ENCODE assay signal across 1 cellular context in the genomic region with DNA sequence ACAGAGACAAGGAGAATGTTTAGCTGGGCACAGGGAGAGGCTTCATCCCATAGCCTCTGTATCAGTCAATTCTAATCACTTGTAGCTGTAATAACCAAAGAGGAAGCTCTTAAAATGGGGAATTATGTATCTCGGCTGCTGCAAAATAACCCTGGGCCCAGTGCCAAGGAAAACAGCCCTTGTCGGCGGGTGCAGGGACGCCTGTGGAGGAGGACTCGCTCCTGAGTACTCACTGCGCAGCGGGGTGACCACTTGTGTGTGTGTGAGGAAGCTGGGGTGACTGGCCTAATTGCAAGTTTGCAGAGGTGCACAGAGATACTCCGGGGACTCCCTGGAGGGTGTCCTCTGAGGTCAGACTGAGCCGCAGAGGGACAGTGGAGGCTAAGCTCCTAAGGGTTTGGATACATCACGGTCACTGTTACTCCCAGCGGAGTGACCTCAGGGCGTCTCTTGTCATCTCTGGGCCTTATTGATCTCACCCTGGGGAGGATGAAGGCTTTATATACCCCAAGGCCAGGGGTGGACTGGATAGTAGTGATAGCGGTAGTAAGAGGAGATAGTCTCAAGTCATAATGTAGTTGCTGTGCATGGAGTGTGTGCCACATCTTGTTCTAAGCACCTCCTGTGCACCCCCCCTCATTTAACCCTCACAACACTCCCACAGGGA.
A peak's percentile ranks its signal among the peaks of the same experiment; 100 is the strongest.
TF ChIP-seq lines count a peak whose summit lies in the region.

No MANE protein-coding gene starts in this region.

TF ChIP-seq in K562, 482 proteins besides CTCF, POLR2A, EP300 and RAD21 (continued from another document and continues in another):
- TF ChIP-seq RBM14 (IDR thresholded peaks at IDR 0.05; ENCODE audit: borderline replicate concordance, insufficient read depth, low read depth, low read length), result no peak
- TF ChIP-seq, protein P1, sequence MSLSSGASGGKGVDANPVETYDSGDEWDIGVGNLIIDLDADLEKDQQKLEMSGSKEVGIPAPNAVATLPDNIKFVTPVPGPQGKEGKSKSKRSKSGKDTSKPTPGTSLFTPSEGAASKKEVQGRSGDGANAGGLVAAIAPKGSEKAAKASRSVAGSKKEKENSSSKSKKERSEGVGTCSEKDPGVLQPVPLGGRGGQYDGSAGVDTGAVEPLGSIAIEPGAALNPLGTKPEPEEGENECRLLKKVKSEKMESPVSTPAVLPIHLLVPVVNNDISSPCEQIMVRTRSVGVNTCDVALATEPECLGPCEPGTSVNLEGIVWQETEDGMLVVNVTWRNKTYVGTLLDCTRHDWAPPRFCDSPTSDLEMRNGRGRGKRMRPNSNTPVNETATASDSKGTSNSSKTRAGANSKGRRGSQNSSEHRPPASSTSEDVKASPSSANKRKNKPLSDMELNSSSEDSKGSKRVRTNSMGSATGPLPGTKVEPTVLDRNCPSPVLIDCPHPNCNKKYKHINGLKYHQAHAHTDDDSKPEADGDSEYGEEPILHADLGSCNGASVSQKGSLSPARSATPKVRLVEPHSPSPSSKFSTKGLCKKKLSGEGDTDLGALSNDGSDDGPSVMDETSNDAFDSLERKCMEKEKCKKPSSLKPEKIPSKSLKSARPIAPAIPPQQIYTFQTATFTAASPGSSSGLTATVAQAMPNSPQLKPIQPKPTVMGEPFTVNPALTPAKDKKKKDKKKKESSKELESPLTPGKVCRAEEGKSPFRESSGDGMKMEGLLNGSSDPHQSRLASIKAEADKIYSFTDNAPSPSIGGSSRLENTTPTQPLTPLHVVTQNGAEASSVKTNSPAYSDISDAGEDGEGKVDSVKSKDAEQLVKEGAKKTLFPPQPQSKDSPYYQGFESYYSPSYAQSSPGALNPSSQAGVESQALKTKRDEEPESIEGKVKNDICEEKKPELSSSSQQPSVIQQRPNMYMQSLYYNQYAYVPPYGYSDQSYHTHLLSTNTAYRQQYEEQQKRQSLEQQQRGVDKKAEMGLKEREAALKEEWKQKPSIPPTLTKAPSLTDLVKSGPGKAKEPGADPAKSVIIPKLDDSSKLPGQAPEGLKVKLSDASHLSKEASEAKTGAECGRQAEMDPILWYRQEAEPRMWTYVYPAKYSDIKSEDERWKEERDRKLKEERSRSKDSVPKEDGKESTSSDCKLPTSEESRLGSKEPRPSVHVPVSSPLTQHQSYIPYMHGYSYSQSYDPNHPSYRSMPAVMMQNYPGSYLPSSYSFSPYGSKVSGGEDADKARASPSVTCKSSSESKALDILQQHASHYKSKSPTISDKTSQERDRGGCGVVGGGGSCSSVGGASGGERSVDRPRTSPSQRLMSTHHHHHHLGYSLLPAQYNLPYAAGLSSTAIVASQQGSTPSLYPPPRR (CRISPR knock-in tag; IDR thresholded peaks at IDR 0.05; ENCODE audit: borderline replicate concordance), result no peak
- no peak for TF ChIP-seq PATZ1 (CRISPR knock-in tag; IDR thresholded peaks at IDR 0.05; ENCODE audit: borderline replicate concordance)
- peak; percentile 16 for TF ChIP-seq ZFP36 (IDR thresholded peaks at IDR 0.05; ENCODE audit: low read depth, low read length, partially characterized antibody)
- no peak for TF ChIP-seq ZNF511 (CRISPR knock-in tag; IDR thresholded peaks at IDR 0.05)
- peak; percentile 68 for TF ChIP-seq RBM25 (IDR thresholded peaks at IDR 0.05; ENCODE audit: low read depth, low read length, severe bottlenecking)
- TF ChIP-seq LARP7 (IDR thresholded peaks at IDR 0.05), result no peak
- TF ChIP-seq BRCA1 (IDR thresholded peaks at IDR 0.05), result no peak
- TF ChIP-seq BRCA1 (CRISPR knock-in tag; IDR thresholded peaks at IDR 0.05), result no peak
- no peak for TF ChIP-seq ZNF778 (CRISPR knock-in tag; IDR thresholded peaks at IDR 0.05)
- TF ChIP-seq ETV6 (IDR thresholded peaks at IDR 0.05; ENCODE audit: borderline replicate concordance in 1 of 2, low read depth in 2 of 2, low read length in 1 of 2), result no peak
- TF ChIP-seq ETV6 (CRISPR knock-in tag; IDR thresholded peaks at IDR 0.05; ENCODE audit: borderline replicate concordance), result no peak
- peak; percentile 45 for TF ChIP-seq TAL1 (IDR thresholded peaks at IDR 0.05)
- TF ChIP-seq ZKSCAN8 (CRISPR knock-in tag; IDR thresholded peaks at IDR 0.05), result no peak
- TF ChIP-seq SRSF3 (IDR thresholded peaks at IDR 0.05; ENCODE audit: insufficient read depth, low read length), result no peak
- no peak for TF ChIP-seq NR4A1 (CRISPR knock-in tag; IDR thresholded peaks at IDR 0.05)
- TF ChIP-seq NR4A1 (tag; IDR thresholded peaks at IDR 0.05), result no peak
- TF ChIP-seq RFX7 (CRISPR knock-in tag; IDR thresholded peaks at IDR 0.05), result no peak
- peak; percentile 97 for TF ChIP-seq NFIC (IDR thresholded peaks at IDR 0.05)
- no peak for TF ChIP-seq KLF10 (CRISPR knock-in tag; IDR thresholded peaks at IDR 0.05)
- TF ChIP-seq GATAD2A (IDR thresholded peaks at IDR 0.05), result no peak
- TF ChIP-seq BRD4 (IDR thresholded peaks at IDR 0.05), result no peak
- no peak for TF ChIP-seq NR2C2 (CRISPR knock-in tag; IDR thresholded peaks at IDR 0.05)
- TF ChIP-seq NR2C2 (tag; IDR thresholded peaks at IDR 0.05), result 0 out of 2 replicates have a peak, but pooled peaks have one; percentile 16
- no peak for TF ChIP-seq ZNF699 (CRISPR knock-in tag; IDR thresholded peaks at IDR 0.05; ENCODE audit: insufficient replicate concordance)
- peak; percentile 75 for TF ChIP-seq ARID1B (IDR thresholded peaks at IDR 0.05)
- TF ChIP-seq KDM1A (IDR thresholded peaks at IDR 0.05), result peak; percentile 12 to 29; a peak in 1 of 4 replicates
- TF ChIP-seq ATF2 (CRISPR knock-in tag; IDR thresholded peaks at IDR 0.05), result no peak
- no peak for TF ChIP-seq MEIS2 (IDR thresholded peaks at IDR 0.05; ENCODE audit: partially characterized antibody)
- no peak for TF ChIP-seq LEF1 (IDR thresholded peaks at IDR 0.05)
- TF ChIP-seq, protein P2, sequence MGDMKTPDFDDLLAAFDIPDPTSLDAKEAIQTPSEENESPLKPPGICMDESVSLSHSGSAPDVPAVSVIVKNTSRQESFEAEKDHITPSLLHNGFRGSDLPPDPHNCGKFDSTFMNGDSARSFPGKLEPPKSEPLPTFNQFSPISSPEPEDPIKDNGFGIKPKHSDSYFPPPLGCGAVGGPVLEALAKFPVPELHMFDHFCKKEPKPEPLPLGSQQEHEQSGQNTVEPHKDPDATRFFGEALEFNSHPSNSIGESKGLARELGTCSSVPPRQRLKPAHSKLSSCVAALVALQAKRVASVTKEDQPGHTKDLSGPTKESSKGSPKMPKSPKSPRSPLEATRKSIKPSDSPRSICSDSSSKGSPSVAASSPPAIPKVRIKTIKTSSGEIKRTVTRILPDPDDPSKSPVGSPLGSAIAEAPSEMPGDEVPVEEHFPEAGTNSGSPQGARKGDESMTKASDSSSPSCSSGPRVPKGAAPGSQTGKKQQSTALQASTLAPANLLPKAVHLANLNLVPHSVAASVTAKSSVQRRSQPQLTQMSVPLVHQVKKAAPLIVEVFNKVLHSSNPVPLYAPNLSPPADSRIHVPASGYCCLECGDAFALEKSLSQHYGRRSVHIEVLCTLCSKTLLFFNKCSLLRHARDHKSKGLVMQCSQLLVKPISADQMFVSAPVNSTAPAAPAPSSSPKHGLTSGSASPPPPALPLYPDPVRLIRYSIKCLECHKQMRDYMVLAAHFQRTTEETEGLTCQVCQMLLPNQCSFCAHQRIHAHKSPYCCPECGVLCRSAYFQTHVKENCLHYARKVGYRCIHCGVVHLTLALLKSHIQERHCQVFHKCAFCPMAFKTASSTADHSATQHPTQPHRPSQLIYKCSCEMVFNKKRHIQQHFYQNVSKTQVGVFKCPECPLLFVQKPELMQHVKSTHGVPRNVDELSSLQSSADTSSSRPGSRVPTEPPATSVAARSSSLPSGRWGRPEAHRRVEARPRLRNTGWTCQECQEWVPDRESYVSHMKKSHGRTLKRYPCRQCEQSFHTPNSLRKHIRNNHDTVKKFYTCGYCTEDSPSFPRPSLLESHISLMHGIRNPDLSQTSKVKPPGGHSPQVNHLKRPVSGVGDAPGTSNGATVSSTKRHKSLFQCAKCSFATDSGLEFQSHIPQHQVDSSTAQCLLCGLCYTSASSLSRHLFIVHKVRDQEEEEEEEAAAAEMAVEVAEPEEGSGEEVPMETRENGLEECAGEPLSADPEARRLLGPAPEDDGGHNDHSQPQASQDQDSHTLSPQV (IDR thresholded peaks at IDR 0.05), result no peak
- peak; percentile 31; the same call in 1 of the 2 replicates for TF ChIP-seq NFIX (CRISPR knock-in tag; IDR thresholded peaks at IDR 0.05; ENCODE audit: low read depth)
- TF ChIP-seq, protein P3, sequence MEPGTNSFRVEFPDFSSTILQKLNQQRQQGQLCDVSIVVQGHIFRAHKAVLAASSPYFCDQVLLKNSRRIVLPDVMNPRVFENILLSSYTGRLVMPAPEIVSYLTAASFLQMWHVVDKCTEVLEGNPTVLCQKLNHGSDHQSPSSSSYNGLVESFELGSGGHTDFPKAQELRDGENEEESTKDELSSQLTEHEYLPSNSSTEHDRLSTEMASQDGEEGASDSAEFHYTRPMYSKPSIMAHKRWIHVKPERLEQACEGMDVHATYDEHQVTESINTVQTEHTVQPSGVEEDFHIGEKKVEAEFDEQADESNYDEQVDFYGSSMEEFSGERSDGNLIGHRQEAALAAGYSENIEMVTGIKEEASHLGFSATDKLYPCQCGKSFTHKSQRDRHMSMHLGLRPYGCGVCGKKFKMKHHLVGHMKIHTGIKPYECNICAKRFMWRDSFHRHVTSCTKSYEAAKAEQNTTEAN (CRISPR knock-in tag; IDR thresholded peaks at IDR 0.05), result no peak
- no peak for TF ChIP-seq MAFK (IDR thresholded peaks at IDR 0.05; ENCODE audit: low read length)
- peak; percentile 73; the same call in 1 of the 2 replicates for TF ChIP-seq SMARCE1 (IDR thresholded peaks at IDR 0.05)
- TF ChIP-seq BCLAF1 (IDR thresholded peaks at IDR 0.05; ENCODE audit: borderline replicate concordance in 1 of 2, control insufficient read depth in 1 of 2, low read depth in 2 of 2, low read length in 1 of 2), result no peak
- no peak for TF ChIP-seq GABPB2 (CRISPR knock-in tag; conservative IDR thresholded peaks at IDR 0.05)
- no peak for TF ChIP-seq NR1H2 (CRISPR knock-in tag; IDR thresholded peaks at IDR 0.05)
- TF ChIP-seq SMAD1 (IDR thresholded peaks at IDR 0.05; ENCODE audit: low read depth, low read length, partially characterized antibody), result no peak
